In the genomic region with DNA sequence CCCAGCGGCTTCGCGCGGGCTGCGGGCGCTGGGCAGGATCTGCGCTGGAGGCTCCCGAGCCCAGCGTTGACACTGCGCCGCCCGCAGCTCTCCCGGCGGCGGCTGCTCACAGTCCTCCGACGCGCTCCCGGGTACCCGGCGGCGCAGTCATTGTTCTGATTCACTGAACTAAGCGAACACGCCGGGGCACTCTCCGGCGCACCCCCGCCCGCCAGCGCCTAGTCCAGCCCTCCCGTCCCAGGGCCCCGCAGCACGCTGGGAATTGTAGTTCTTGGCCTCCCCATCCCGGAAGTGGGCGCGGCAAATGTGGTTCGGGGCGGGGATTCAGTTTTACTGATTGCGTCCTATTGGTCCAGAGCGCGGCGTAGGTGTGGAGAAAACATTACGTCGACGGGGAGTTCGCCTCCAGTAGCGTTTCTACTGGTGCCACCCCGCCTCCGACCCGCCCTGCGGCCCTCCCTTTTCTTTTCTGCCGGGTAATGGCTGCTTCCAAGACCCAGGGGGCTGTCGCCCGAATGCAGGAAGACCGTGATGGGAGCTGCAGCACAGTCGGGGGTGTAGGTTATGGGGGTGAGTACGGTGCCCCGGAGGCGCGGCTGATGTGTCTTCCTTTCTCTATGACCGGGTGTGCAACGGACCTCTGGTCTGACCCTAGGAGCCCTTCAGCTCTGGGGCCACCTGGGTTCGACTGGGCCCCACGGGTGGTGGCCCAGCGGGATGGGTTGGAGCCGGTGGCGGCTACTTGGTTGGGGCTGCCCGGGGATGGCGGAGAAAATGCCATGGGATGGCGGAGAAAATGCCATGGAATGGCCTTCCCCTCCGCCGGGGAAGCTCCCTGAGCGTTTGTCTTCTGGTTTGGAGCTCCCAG, we compare ENCODE assay signal across 8 cellular contexts. TPM values are rescaled to one million over a fixed set of nuclear protein-coding genes. Genes with fewer than 3 reads are reported as not detected.
DNase-seq lines count a peak whose midpoint lies in the region; ATAC-seq and TF ChIP-seq lines count a peak whose summit lies in the region.

A gene with protein sequence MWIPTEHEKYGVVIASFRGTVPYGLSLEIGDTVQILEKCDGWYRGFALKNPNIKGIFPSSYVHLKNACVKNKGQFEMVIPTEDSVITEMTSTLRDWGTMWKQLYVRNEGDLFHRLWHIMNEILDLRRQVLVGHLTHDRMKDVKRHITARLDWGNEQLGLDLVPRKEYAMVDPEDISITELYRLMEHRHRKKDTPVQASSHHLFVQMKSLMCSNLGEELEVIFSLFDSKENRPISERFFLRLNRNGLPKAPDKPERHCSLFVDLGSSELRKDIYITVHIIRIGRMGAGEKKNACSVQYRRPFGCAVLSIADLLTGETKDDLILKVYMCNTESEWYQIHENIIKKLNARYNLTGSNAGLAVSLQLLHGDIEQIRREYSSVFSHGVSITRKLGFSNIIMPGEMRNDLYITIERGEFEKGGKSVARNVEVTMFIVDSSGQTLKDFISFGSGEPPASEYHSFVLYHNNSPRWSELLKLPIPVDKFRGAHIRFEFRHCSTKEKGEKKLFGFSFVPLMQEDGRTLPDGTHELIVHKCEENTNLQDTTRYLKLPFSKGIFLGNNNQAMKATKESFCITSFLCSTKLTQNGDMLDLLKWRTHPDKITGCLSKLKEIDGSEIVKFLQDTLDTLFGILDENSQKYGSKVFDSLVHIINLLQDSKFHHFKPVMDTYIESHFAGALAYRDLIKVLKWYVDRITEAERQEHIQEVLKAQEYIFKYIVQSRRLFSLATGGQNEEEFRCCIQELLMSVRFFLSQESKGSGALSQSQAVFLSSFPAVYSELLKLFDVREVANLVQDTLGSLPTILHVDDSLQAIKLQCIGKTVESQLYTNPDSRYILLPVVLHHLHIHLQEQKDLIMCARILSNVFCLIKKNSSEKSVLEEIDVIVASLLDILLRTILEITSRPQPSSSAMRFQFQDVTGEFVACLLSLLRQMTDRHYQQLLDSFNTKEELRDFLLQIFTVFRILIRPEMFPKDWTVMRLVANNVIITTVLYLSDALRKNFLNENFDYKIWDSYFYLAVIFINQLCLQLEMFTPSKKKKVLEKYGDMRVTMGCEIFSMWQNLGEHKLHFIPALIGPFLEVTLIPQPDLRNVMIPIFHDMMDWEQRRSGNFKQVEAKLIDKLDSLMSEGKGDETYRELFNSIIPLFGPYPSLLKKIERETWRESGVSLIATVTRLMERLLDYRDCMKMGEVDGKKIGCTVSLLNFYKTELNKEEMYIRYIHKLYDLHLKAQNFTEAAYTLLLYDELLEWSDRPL (N-terminal part only) (minus strand): TSS at position 162 of the 868 bp plus-strand sequence. CDS start 261 bp downstream, outside the sequence.
A gene with protein sequence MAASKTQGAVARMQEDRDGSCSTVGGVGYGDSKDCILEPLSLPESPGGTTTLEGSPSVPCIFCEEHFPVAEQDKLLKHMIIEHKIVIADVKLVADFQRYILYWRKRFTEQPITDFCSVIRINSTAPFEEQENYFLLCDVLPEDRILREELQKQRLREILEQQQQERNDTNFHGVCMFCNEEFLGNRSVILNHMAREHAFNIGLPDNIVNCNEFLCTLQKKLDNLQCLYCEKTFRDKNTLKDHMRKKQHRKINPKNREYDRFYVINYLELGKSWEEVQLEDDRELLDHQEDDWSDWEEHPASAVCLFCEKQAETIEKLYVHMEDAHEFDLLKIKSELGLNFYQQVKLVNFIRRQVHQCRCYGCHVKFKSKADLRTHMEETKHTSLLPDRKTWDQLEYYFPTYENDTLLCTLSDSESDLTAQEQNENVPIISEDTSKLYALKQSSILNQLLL (plus strand): TSS at position 458 of the 868 bp plus-strand sequence. CDS start 22 bp downstream, at position 480.

- ATAC-seq in CD4-positive, CD25-positive, alpha-beta regulatory T cell (ENCODE audit: low read depth in 2 of 2): peak; percentile 89 to 92
- peak; percentile 90 for ATAC-seq in GM19438 (IDR thresholded peaks at IDR 0.05; ENCODE audit: low read depth, unreplicated experiment)
- peak; percentile 94 for ATAC-seq in HG03571 (IDR thresholded peaks at IDR 0.05; ENCODE audit: unreplicated experiment)

- peak in 32 of 56 donors; percentile 6 to 55 (median 28) for TF ChIP-seq CTCF in dorsolateral prefrontal cortex (IDR thresholded peaks at IDR 0.05 in 54 of 56, conservative IDR thresholded peaks at IDR 0.05 in 2 of 56; ENCODE audit: low read depth in 1 of 56, partially characterized antibody in 56 of 56)
- TF ChIP-seq CTCF in liver (IDR thresholded peaks at IDR 0.05; ENCODE audit: low read depth, low read length, missing input control): peak; percentile 1

- peak within 1 kb of the TSS; percentile 91 to 98 (median 94) for H3K4me3 Mint-ChIP-seq in CD4-positive, CD25-positive, alpha-beta regulatory T cell

- peaks cover 16 to 52% (median 24%) of the 10 kb centered on the region in 4 donors for H3K4me1 Mint-ChIP-seq in CD4-positive, CD25-positive, alpha-beta regulatory T cell

- peak; percentile 48 to 62 for TF ChIP-seq RAD21 in liver (IDR thresholded peaks at IDR 0.05)

- H3K4me1 ChIP-seq in CD4-positive, CD25-positive, alpha-beta regulatory T cell (ENCODE audit: control insufficient read depth, insufficient read depth, low read length, poor library complexity, severe bottlenecking): peaks cover 31% of the 10 kb centered on the region
- H3K4me1 ChIP-seq in liver (ENCODE audit: control insufficient read depth in 4 of 4, insufficient read depth in 4 of 4, low read length in 3 of 4): peaks cover 9 to 36% (median 29%) of the 10 kb centered on the region in 4 donors

- H3K27me3 Mint-ChIP-seq in CD4-positive, CD25-positive, alpha-beta regulatory T cell: peaks cover 33% of the 10 kb centered on the region

- H3K27me3 ChIP-seq in CD4-positive, CD25-positive, alpha-beta regulatory T cell (ENCODE audit: control insufficient read depth, insufficient read depth, low read length): peaks cover 34% of the 10 kb centered on the region
- no peaks in the 10 kb centered on the region for H3K27me3 ChIP-seq in dorsolateral prefrontal cortex
- no peaks in the 10 kb centered on the region for H3K27me3 ChIP-seq in liver (ENCODE audit: control insufficient read depth in 4 of 4, insufficient read depth in 4 of 4, low read length in 3 of 4)

- H3K36me3 Mint-ChIP-seq in CD4-positive, CD25-positive, alpha-beta regulatory T cell: no peaks in the 10 kb centered on the region

- WGBS in liver: under 1% methylated on average over 73 of the region's 73 CpGs

- peak within 1 kb of the TSS; percentile 48 to 96 (median 93) for H3K27ac Mint-ChIP-seq in CD4-positive, CD25-positive, alpha-beta regulatory T cell

- H3K36me3 ChIP-seq in CD4-positive, CD25-positive, alpha-beta regulatory T cell (ENCODE audit: control insufficient read depth, insufficient read depth, low read length): no peaks in the 10 kb centered on the region
- no peaks in the 10 kb centered on the region for H3K36me3 ChIP-seq in liver (ENCODE audit: control insufficient read depth in 4 of 4, insufficient read depth in 3 of 4, low read depth in 1 of 4, low read length in 3 of 4)

- no peaks in the 10 kb centered on the region for H3K9me3 Mint-ChIP-seq in CD4-positive, CD25-positive, alpha-beta regulatory T cell

- peak within 1 kb of the TSS; percentile 93 for H3K4me3 ChIP-seq in CD4-positive, CD25-positive, alpha-beta regulatory T cell (ENCODE audit: low read depth, low read length)
- H3K4me3 ChIP-seq in dorsolateral prefrontal cortex: peak within 1 kb of the TSS; percentile 65 to 100 (median 94)
- H3K4me3 ChIP-seq in liver (ENCODE audit: low read depth in 1 of 3, low read length in 3 of 3): peak within 1 kb of the TSS; percentile 90 to 94 (median 93)

- peak; percentile 98 to 99 (median 99) for DNase-seq in CD4-positive, CD25-positive, alpha-beta regulatory T cell
- peak; percentile 99 for DNase-seq in NCI-H774 (lab: John Stamatoyannopoulos, UW)
- peak; percentile 100 for DNase-seq in activated CD4-positive, alpha-beta T cell treated with anti-CD3 and anti-CD28 coated beads, Interleukin-2, amount 50 U/mL, for 48 hours
- peak; percentile 98 to 100 (median 99) for DNase-seq in dorsolateral prefrontal cortex
- DNase-seq in stimulated activated CD4-positive, alpha-beta T cell treated with anti-CD3 and anti-CD28 coated beads, Interleukin-4, amount 100 ng/mL, for 1 hour: peak; percentile 99

- H3K9me3 ChIP-seq in CD4-positive, CD25-positive, alpha-beta regulatory T cell (ENCODE audit: control insufficient read depth in 2 of 2, low read length in 2 of 2): peaks cover 0 to 4% of the 10 kb centered on the region in 2 experiments
- no peaks in the 10 kb centered on the region for H3K9me3 ChIP-seq in liver (ENCODE audit: control insufficient read depth in 4 of 4, low read length in 3 of 4)

- peak within 1 kb of the TSS; percentile 67 for H3K27ac ChIP-seq in CD4-positive, CD25-positive, alpha-beta regulatory T cell (ENCODE audit: insufficient read depth, low read length, poor library complexity, severe bottlenecking)
- peak within 1 kb of the TSS; percentile 70 to 99 (median 95) for H3K27ac ChIP-seq in dorsolateral prefrontal cortex
- peak within 1 kb of the TSS; percentile 88 to 93 for H3K27ac ChIP-seq in liver (ENCODE audit: low read depth in 1 of 2, low read length in 2 of 2)

- intact Hi-C loops in dorsolateral prefrontal cortex (cut with DNase I): loop anchor here (1.0 to 10.0 kb wide), 11 partner anchors 44 to 454 kb away; partner anchors contain the start of gene IFRD1 (in 1 of the 2)

- peak within 1 kb of the TSS; percentile 78 to 79 for H3K9ac ChIP-seq in liver (ENCODE audit: low read depth in 1 of 2, low read length in 2 of 2)

TF ChIP-seq in liver, 16 proteins besides CTCF, POLR2A, EP300 and RAD21 (continues in another document):
- TF ChIP-seq, protein P1, sequence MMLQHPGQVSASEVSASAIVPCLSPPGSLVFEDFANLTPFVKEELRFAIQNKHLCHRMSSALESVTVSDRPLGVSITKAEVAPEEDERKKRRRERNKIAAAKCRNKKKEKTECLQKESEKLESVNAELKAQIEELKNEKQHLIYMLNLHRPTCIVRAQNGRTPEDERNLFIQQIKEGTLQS (IDR thresholded peaks at IDR 0.05): no peak
- TF ChIP-seq FOXA1 (IDR thresholded peaks at IDR 0.05) (no peak), SP1 (IDR thresholded peaks at IDR 0.05) (peak; percentile 76), HNF4G (IDR thresholded peaks at IDR 0.05) (no peak), FOXA2 (IDR thresholded peaks at IDR 0.05) (no peak), JUND (IDR thresholded peaks at IDR 0.05) (peak in 1 of 2 donors; percentile 47)
- TF ChIP-seq, protein P2, sequence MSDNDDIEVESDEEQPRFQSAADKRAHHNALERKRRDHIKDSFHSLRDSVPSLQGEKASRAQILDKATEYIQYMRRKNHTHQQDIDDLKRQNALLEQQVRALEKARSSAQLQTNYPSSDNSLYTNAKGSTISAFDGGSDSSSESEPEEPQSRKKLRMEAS (IDR thresholded peaks at IDR 0.05): peak; percentile 38

RNA-seq across cellular contexts. Expression of the first gene that starts in this region (rescaled TPM):
- 0.44 TPM for total RNA-seq in CD4-positive, CD25-positive, alpha-beta regulatory T cell
- polyA plus RNA-seq in CD4-positive, CD25-positive, alpha-beta regulatory T cell: not detected
- total RNA-seq in dorsolateral prefrontal cortex: 100 to 1,000 TPM; 113 to 236 (median 152) TPM
- 10 to 100 TPM; 16.9 to 48.9 TPM for total RNA-seq in liver
- 1 to 10 TPM; 7.2 to 8.7 TPM for polyA plus RNA-seq in liver

RNA-seq across cellular contexts. Expression of the second gene that starts in this region (rescaled TPM):
- total RNA-seq in CD4-positive, CD25-positive, alpha-beta regulatory T cell: 25.1 TPM
- 10 to 100 TPM; 24.7 to 29.0 (median 27.2) TPM for polyA plus RNA-seq in CD4-positive, CD25-positive, alpha-beta regulatory T cell
- 10 to 100 TPM; 14.7 to 33.1 (median 22.0) TPM for total RNA-seq in dorsolateral prefrontal cortex
- total RNA-seq in liver: 10 to 100 TPM; 16.9 to 23.5 TPM
- polyA plus RNA-seq in liver: 10 to 100 TPM in 1 of 2 donors, 1 to 10 TPM in 1; 7.8 to 12.2 TPM

Comparison
In these comparisons a context has a peak if more than half of its experiments do, and no peak if none do; other contexts are left out.
1. Peak in every context shown above with its lines: DNase-seq, ATAC-seq, H3K4me3 ChIP-seq and H3K27ac ChIP-seq.
2. RNA of the first gene that starts in this region (total RNA-seq): 113 to 236 TPM in dorsolateral prefrontal cortex and 16.9 to 48.9 TPM in liver; 0.44 TPM in CD4-positive, CD25-positive, alpha-beta regulatory T cell (single experiment); every median in the first group is over 10 times any median in the second.
3. RNA of the first gene that starts in this region (polyA plus RNA-seq): 7.2 to 8.7 TPM in liver; not detected in CD4-positive, CD25-positive, alpha-beta regulatory T cell; every median in the first group is over 4 times any median in the second.